ENCODE assay signal across 8 cellular contexts in genomic region chr3:185824051-185824466, GRCh38. TPM values are rescaled to one million over a fixed set of nuclear protein-coding genes. Genes with fewer than 3 reads are reported as not detected.
DNase-seq lines count a peak whose midpoint lies in the region; ATAC-seq and TF ChIP-seq lines count a peak whose summit lies in the region.

No MANE protein-coding gene starts in this region.

- peak overlapping the region; percentile 52 to 84 for H3K27ac ChIP-seq in ovary

- no peaks in the 10 kb centered on the region for H3K27me3 ChIP-seq in ovary

- no peak for ATAC-seq in HG02970 (IDR thresholded peaks at IDR 0.05; ENCODE audit: low FRiP score, unreplicated experiment)

- H3K4me3 ChIP-seq in WI38 (ENCODE audit: low read depth, low read length) (peak overlapping the region; percentile 90), fibroblast of the aortic adventitia (ENCODE audit: low read depth, low read length) (peak overlapping the region; percentile 87), ovary (peak overlapping the region; percentile 56)

- POLR2A ChIA-PET in activated CD4-positive, alpha-beta T cell treated with anti-CD3 and anti-CD28 coated beads, Interleukin-2, amount 10 ng/mL, durations not matched to agents 7 days and 5 days (lab: Charles Lee) = no interaction called here

- TF ChIP-seq POLR2A in ovary (IDR thresholded peaks at IDR 0.05) = no peak

- TF ChIP-seq EP300 in ovary (IDR thresholded peaks at IDR 0.05) = no peak

- intact Hi-C loops in ovary (cut with DNase I) = loop anchor here in 1 of 4 donors (10.0 kb wide), 1 partner anchor 111 kb away; the partner anchor contains the start of gene TRA2B

- peak overlapping the region; percentile 70 for H3K4me3 Mint-ChIP-seq in activated CD4-positive, alpha-beta T cell treated with anti-CD3 and anti-CD28 coated beads, Interleukin-2, amount 10 ng/mL, durations not matched to agents 7 days and 5 days

- peaks cover 4% of the 10 kb centered on the region for H3K4me1 ChIP-seq in ovary (ENCODE audit: insufficient read depth)

- H3K36me3 Mint-ChIP-seq in activated CD4-positive, alpha-beta T cell treated with anti-CD3 and anti-CD28 coated beads, Interleukin-2, amount 10 ng/mL, durations not matched to agents 7 days and 5 days (ENCODE audit: low read depth) = no peaks in the 10 kb centered on the region

- no peak for TF ChIP-seq CTCF in WI38 (IDR thresholded peaks at IDR 0.05; ENCODE audit: low read depth, low read length)
- TF ChIP-seq CTCF in fibroblast of the aortic adventitia (IDR thresholded peaks at IDR 0.05; ENCODE audit: insufficient read depth, low read length) = no peak
- no peak for TF ChIP-seq CTCF in ovary (IDR thresholded peaks at IDR 0.05)

- H3K4me1 Mint-ChIP-seq in activated CD4-positive, alpha-beta T cell treated with anti-CD3 and anti-CD28 coated beads, Interleukin-2, amount 10 ng/mL, durations not matched to agents 7 days and 5 days = peaks cover 13% of the 10 kb centered on the region

- H3K27ac Mint-ChIP-seq in activated CD4-positive, alpha-beta T cell treated with anti-CD3 and anti-CD28 coated beads, Interleukin-2, amount 10 ng/mL, durations not matched to agents 7 days and 5 days = no peak overlapping the region

- no peaks in the 10 kb centered on the region for H3K9me3 ChIP-seq in ovary

- CTCF ChIA-PET in activated CD4-positive, alpha-beta T cell treated with anti-CD3 and anti-CD28 coated beads, Interleukin-2, amount 10 ng/mL, durations not matched to agents 7 days and 5 days (lab: Charles Lee) = interaction anchor here (0.6 kb wide), 1 partner anchor 11 kb away, joined by 3 read pairs; no protein-coding TSS in a partner anchor

- H3K27me3 Mint-ChIP-seq in activated CD4-positive, alpha-beta T cell treated with anti-CD3 and anti-CD28 coated beads, Interleukin-2, amount 10 ng/mL, durations not matched to agents 7 days and 5 days = peaks cover 72% of the 10 kb centered on the region

- DNase-seq in activated CD4-positive, alpha-beta T cell treated with anti-CD3 and anti-CD28 coated beads, Interleukin-2, amount 10 ng/mL, durations not matched to agents 7 days and 5 days = no peak
- no peak for DNase-seq in activated CD4-positive, alpha-beta T cell treated with anti-CD3 and anti-CD28 coated beads, Interleukin-2, amount 50 U/mL, for 1 hour
- DNase-seq in fibroblast of the aortic adventitia (ENCODE audit: low read depth) (no peak), ovary (peak in 4 of 5 donors; percentile 25 to 45 (median 43)), HPDE6-E6E7 (ENCODE audit: extremely low spot score) (no peak)
- no peak for DNase-seq in NK-92 treated with Interleukin-12 subunit alpha and Interleukin-12 subunit beta, amount 100 ng/mL, for 24 hours (lab: John Stamatoyannopoulos, UW)

- H3K9me3 Mint-ChIP-seq in activated CD4-positive, alpha-beta T cell treated with anti-CD3 and anti-CD28 coated beads, Interleukin-2, amount 10 ng/mL, durations not matched to agents 7 days and 5 days = no peaks in the 10 kb centered on the region

- WGBS in ovary, 3 donors = 0 to 1% (median 1%) methylated on average over 23 to 24 of the region's 24 CpGs

- no peaks in the 10 kb centered on the region for H3K36me3 ChIP-seq in ovary

RNA-seq across cellular contexts. Expression of gene IGF2BP2, which starts 0.8 kb away (rescaled TPM):
- under 1 TPM in 1 of 2 experiments, not detected in 1; 0.62 TPM for total RNA-seq in activated CD4-positive, alpha-beta T cell treated with anti-CD3 and anti-CD28 coated beads, Interleukin-2, amount 10 ng/mL, durations not matched to agents 7 days and 5 days
- 40.1 and 99.3 TPM in 2 replicates for total RNA-seq in fibroblast of the aortic adventitia (ENCODE audit: low replicate concordance)
- total RNA-seq in ovary = 10 to 100 TPM in 6 of 7 donors, 1 to 10 TPM in 1; 7.1 to 31.1 (median 16.6) TPM
- polyA plus RNA-seq in ovary = 1 to 10 TPM; 4.6 to 6.8 TPM

Comparison
In these comparisons a context has a peak if more than half of its experiments do, and no peak if none do; other contexts are left out.
1. DNase-seq: peak in ovary (4 of 5); none in activated CD4-positive, alpha-beta T cell treated with anti-CD3 and anti-CD28 coated beads, Interleukin-2, amount 10 ng/mL, durations not matched to agents 7 days and 5 days (single experiment), activated CD4-positive, alpha-beta T cell treated with anti-CD3 and anti-CD28 coated beads, Interleukin-2, amount 50 U/mL, for 1 hour (single experiment), fibroblast of the aortic adventitia (single experiment), NK-92 treated with Interleukin-12 subunit alpha and Interleukin-12 subunit beta, amount 100 ng/mL, for 24 hours (single experiment) and HPDE6-E6E7 (single experiment).
2. RNA of gene IGF2BP2, which starts 0.8 kb away (total RNA-seq): 40.1 to 99.3 TPM in fibroblast of the aortic adventitia and 7.1 to 31.1 TPM in ovary; 0.62 TPM in activated CD4-positive, alpha-beta T cell treated with anti-CD3 and anti-CD28 coated beads, Interleukin-2, amount 10 ng/mL, durations not matched to agents 7 days and 5 days; every median in the first group is over 4 times any median in the second.
3. Peak in every context shown above with its lines, with median percentiles within 50 percentile points of each other: H3K4me3 ChIP-seq.